In the genomic region with DNA sequence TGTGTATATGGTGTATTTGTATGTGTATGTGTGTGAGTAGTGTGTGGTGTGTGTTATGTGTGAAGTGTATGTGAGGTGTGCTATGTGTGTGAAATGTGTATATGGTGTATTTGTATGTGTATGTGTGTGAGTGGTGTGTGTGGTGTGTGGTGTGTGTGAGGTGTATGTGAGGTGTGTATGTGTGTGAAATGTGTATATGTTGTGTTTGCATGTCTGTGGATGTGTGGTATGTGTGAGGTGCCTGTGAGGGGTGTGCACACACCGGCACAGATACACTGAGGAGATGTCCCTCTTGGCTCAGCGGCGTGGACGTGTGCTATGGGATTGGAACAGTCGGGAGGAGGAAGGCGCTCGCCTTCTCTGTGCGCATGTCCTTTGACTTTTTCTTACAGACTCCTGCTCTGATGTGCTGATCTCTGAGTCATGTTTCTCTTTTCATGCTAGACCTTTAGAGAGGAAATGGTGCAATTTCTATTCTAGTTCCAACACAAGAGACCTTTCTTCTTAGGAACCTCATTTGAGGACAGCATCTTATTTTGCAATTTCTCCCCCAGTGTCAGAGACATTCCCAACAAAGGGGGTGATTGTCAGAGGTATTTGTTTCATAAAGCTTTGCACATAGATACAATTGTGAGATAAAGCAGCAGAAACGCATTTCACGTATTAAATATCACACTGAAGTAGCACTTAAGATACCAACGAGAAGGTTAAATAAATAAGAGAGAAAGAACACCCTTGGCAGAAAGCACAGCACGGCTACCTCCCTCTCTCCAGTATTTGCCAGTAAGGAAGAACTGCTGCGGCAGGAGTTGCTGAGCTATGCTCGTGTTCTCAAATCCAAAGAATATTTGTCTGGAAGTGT, we compare ENCODE assay signal across 8 cellular contexts. TPM values are rescaled to one million over a fixed set of nuclear protein-coding genes. Genes with fewer than 3 reads are reported as not detected.
DNase-seq lines count a peak whose midpoint lies in the region; ATAC-seq and TF ChIP-seq lines count a peak whose summit lies in the region.

No MANE protein-coding gene starts in this region.

- no peaks in the 10 kb centered on the region for H3K4me1 Mint-ChIP-seq in activated CD8-positive, alpha-beta memory T cell treated with anti-CD3 and anti-CD28 coated beads, Interleukin-2, amount 10 ng/mL, durations not matched to agents 7 days and 5 days

- H3K9me2 ChIP-seq in GM23248 (ENCODE audit: insufficient read depth), result no peaks in the 10 kb centered on the region

- DNase-seq in A673 (ENCODE audit: low spot score) (peak; percentile 67), GM23248 (peak; percentile 94), Panc1 (ENCODE audit: low read depth, low spot score) (no peak), epithelial cell of esophagus (ENCODE audit: low read depth) (peak; percentile 86)
- no peak for DNase-seq in activated CD8-positive, alpha-beta memory T cell treated with anti-CD3 and anti-CD28 coated beads, Interleukin-2, amount 10 ng/mL, durations not matched to agents 7 days and 5 days

- H2AFZ ChIP-seq in GM23248, result peak overlapping the region; percentile 90
- H2AFZ ChIP-seq in parathyroid adenoma, result peak overlapping the region; percentile 33

- in situ Hi-C loops in GM23248 (cut with MboI), result no loop called here
- in situ Hi-C loops in Panc1 (cut with HindIII; ENCODE audit: low pct_unique_long_range_greater_than_20kb, low sequenced_read_pairs), result no loop called here

- ATAC-seq in Panc1 (peak; percentile 95), GM19452 (IDR thresholded peaks at IDR 0.05; ENCODE audit: unreplicated experiment) (no peak), GM18909 (IDR thresholded peaks at IDR 0.05; ENCODE audit: poor library complexity, unreplicated experiment) (no peak)
- ATAC-seq in activated CD8-positive, alpha-beta memory T cell treated with anti-CD3 and anti-CD28 coated beads, Interleukin-2, amount 10 ng/mL, durations not matched to agents 7 days and 5 days, result no peak

- H3K79me2 ChIP-seq in GM23248 (ENCODE audit: insufficient read depth) (no peaks in the 10 kb centered on the region), parathyroid adenoma (no peaks in the 10 kb centered on the region)

- H3K9ac ChIP-seq in GM23248 (peak overlapping the region; percentile 79), parathyroid adenoma (no peak overlapping the region)

- H3K4me3 ChIP-seq in A673 (ENCODE audit: low read depth, low read length, poor library complexity, severe bottlenecking), result peak overlapping the region; percentile 13
- peak overlapping the region; percentile 70 for H3K4me3 ChIP-seq in GM23248
- peak overlapping the region in 1 of 2 experiments; percentile 41; a peak in 2 of 4 replicates for H3K4me3 ChIP-seq in Panc1 (ENCODE audit: low read depth in 2 of 2, low read length in 2 of 2)
- H3K4me3 ChIP-seq in epithelial cell of esophagus (ENCODE audit: low read length), result no peak overlapping the region
- no peak overlapping the region for H3K4me3 ChIP-seq in parathyroid adenoma (ENCODE audit: low read depth, low read length)

- H3K4me1 ChIP-seq in A673 (ENCODE audit: insufficient read depth, low read length, poor library complexity, severe bottlenecking), result no peaks in the 10 kb centered on the region
- H3K4me1 ChIP-seq in GM23248 (ENCODE audit: insufficient read depth), result peaks cover 15% of the 10 kb centered on the region
- no peaks in the 10 kb centered on the region for H3K4me1 ChIP-seq in Panc1 (ENCODE audit: control insufficient read depth, insufficient read depth, low read length)
- no peaks in the 10 kb centered on the region for H3K4me1 ChIP-seq in parathyroid adenoma

- H3K36me3 Mint-ChIP-seq in activated CD8-positive, alpha-beta memory T cell treated with anti-CD3 and anti-CD28 coated beads, Interleukin-2, amount 10 ng/mL, durations not matched to agents 7 days and 5 days, result no peaks in the 10 kb centered on the region

- POLR2A ChIA-PET in A673 (lab: Charles Lee; ENCODE audit: low non-redundant PET) (no interaction called here), Panc1 (lab: Charles Lee) (no interaction called here)

- CTCF ChIA-PET in A673 (lab: Charles Lee) (no interaction called here), Panc1 (lab: Charles Lee) (no interaction called here)
- CTCF ChIA-PET in activated CD8-positive, alpha-beta memory T cell treated with anti-CD3 and anti-CD28 coated beads, Interleukin-2, amount 10 ng/mL, durations not matched to agents 7 days and 5 days (lab: Charles Lee), result no interaction called here

- no peak overlapping the region for H3K27ac Mint-ChIP-seq in activated CD8-positive, alpha-beta memory T cell treated with anti-CD3 and anti-CD28 coated beads, Interleukin-2, amount 10 ng/mL, durations not matched to agents 7 days and 5 days

- BruUV-seq in A673 (replicated peaks; lab: Mats Ljungman, UMichigan) (no TSS peak), Panc1 (replicated peaks; lab: Mats Ljungman, UMichigan) (no TSS peak)

- no peaks in the 10 kb centered on the region for H3K9me3 Mint-ChIP-seq in activated CD8-positive, alpha-beta memory T cell treated with anti-CD3 and anti-CD28 coated beads, Interleukin-2, amount 10 ng/mL, durations not matched to agents 7 days and 5 days (ENCODE audit: low read depth)

- H3K27me3 Mint-ChIP-seq in activated CD8-positive, alpha-beta memory T cell treated with anti-CD3 and anti-CD28 coated beads, Interleukin-2, amount 10 ng/mL, durations not matched to agents 7 days and 5 days, result peaks cover 10% of the 10 kb centered on the region

- intact Hi-C loops in A673 (cut with micrococcal nuclease; ENCODE audit: unreplicated experiment) (no loop called here), Panc1 (cut with micrococcal nuclease; ENCODE audit: unreplicated experiment) (no loop called here)

- no peaks in the 10 kb centered on the region for H4K20me1 ChIP-seq in GM23248 (ENCODE audit: insufficient read depth)

- peaks cover 10% of the 10 kb centered on the region for H3F3A ChIP-seq in GM23248 (ENCODE audit: insufficient read depth)

- no peaks in the 10 kb centered on the region for H3K9me3 ChIP-seq in A673 (ENCODE audit: low read depth, low read length, poor library complexity, severe bottlenecking)
- H3K9me3 ChIP-seq in GM23248 (ENCODE audit: low read depth), result no peaks in the 10 kb centered on the region
- H3K9me3 ChIP-seq in Panc1 (ENCODE audit: control insufficient read depth, insufficient read depth, low read depth, low read length), result no peaks in the 10 kb centered on the region
- H3K9me3 ChIP-seq in parathyroid adenoma (ENCODE audit: control insufficient read depth, low read length), result no peaks in the 10 kb centered on the region

- H3K4me2 ChIP-seq in GM23248 (ENCODE audit: unreplicated experiment), result peak overlapping the region; percentile 98
- H3K4me2 ChIP-seq in parathyroid adenoma (ENCODE audit: low read length), result peak overlapping the region; percentile 60

- no peak overlapping the region for H3K4me3 Mint-ChIP-seq in activated CD8-positive, alpha-beta memory T cell treated with anti-CD3 and anti-CD28 coated beads, Interleukin-2, amount 10 ng/mL, durations not matched to agents 7 days and 5 days

- H3K27me3 ChIP-seq in A673 (replicated peaks; ENCODE audit: insufficient read depth, low read depth, low read length, poor library complexity), result peaks cover 3% of the 10 kb centered on the region
- H3K27me3 ChIP-seq in GM23248 (replicated peaks; ENCODE audit: insufficient read depth), result no peaks in the 10 kb centered on the region
- H3K27me3 ChIP-seq in Panc1 (ENCODE audit: control insufficient read depth, insufficient read depth, low read length), result no peaks in the 10 kb centered on the region
- no peaks in the 10 kb centered on the region for H3K27me3 ChIP-seq in parathyroid adenoma (ENCODE audit: control insufficient read depth, insufficient read depth, low read length)

- TF ChIP-seq CTCF in A673 (conservative IDR thresholded peaks at IDR 0.05; ENCODE audit: low read depth, low read length) (no peak), Panc1 (IDR thresholded peaks at IDR 0.05) (no peak), epithelial cell of esophagus (IDR thresholded peaks at IDR 0.05; ENCODE audit: insufficient read depth, low read depth, low read length, missing control alignments) (no peak), parathyroid adenoma (IDR thresholded peaks at IDR 0.05) (no peak)

- WGBS in GM23248 (ENCODE audit: low coverage in 1 of 2, low lambda C conversion rate in 2 of 2, missing lambda C conversion rate in 2 of 2), 2 experiments, result 0 to 1% methylated on average over 14 of the region's 14 CpGs

- no peaks in the 10 kb centered on the region for H3K36me3 ChIP-seq in A673 (ENCODE audit: insufficient read depth, low read length, poor library complexity, severe bottlenecking)
- H3K36me3 ChIP-seq in GM23248 (ENCODE audit: low read depth), result no peaks in the 10 kb centered on the region
- no peaks in the 10 kb centered on the region for H3K36me3 ChIP-seq in Panc1 (ENCODE audit: control insufficient read depth, insufficient read depth, low read length)
- H3K36me3 ChIP-seq in parathyroid adenoma (ENCODE audit: control insufficient read depth, insufficient read depth, low read length), result no peaks in the 10 kb centered on the region

- H3K27ac ChIP-seq in A673 (ENCODE audit: low read depth, low read length, poor library complexity, severe bottlenecking) (peak overlapping the region; percentile 23), GM23248 (peak overlapping the region; percentile 95), Panc1 (ENCODE audit: low read length) (no peak overlapping the region), parathyroid adenoma (no peak overlapping the region)

RNA-seq across cellular contexts. Expression of a gene that starts 11.3 kb away (rescaled TPM):
- total RNA-seq in A673 (2021) (0.06 TPM in 1 of 2 replicates, not detected in the other), Panc1 (2021; ENCODE audit: unreplicated experiment) (0.54 TPM)
- 3.4 and 5.4 TPM in 2 replicates for total RNA-seq in GM23248 (2014; rRNA removed; shearing (Covaris generic))
- 2.7 and 3.4 TPM in 2 replicates for polyA plus RNA-seq in GM23248 (2016; fragmentation: Nextera tagmentation; extraction: Ambion mirVana)
- 0.85 TPM for polyA plus RNA-seq in Panc1 (2012; ENCODE audit: insufficient read length)
- under 1 TPM; 0.12 to 0.28 TPM for total RNA-seq in activated CD8-positive, alpha-beta memory T cell treated with anti-CD3 and anti-CD28 coated beads, Interleukin-2, amount 10 ng/mL, durations not matched to agents 7 days and 5 days

Comparison
In these comparisons a context has a peak if more than half of its experiments do, and no peak if none do; other contexts are left out.
1. DNase-seq: peak in A673 (single experiment), GM23248 (single experiment) and epithelial cell of esophagus (single experiment); none in Panc1 (single experiment) and activated CD8-positive, alpha-beta memory T cell treated with anti-CD3 and anti-CD28 coated beads, Interleukin-2, amount 10 ng/mL, durations not matched to agents 7 days and 5 days (single experiment).
2. H3K27ac ChIP-seq: peak in A673 (single experiment) and GM23248 (single experiment); none in Panc1 (single experiment) and parathyroid adenoma (single experiment).
3. H3K4me3 ChIP-seq: peak in A673 (single experiment) and GM23248 (single experiment); none in epithelial cell of esophagus (single experiment) and parathyroid adenoma (single experiment).